ENCODE assay signal across 9 cellular contexts in the genomic region with DNA sequence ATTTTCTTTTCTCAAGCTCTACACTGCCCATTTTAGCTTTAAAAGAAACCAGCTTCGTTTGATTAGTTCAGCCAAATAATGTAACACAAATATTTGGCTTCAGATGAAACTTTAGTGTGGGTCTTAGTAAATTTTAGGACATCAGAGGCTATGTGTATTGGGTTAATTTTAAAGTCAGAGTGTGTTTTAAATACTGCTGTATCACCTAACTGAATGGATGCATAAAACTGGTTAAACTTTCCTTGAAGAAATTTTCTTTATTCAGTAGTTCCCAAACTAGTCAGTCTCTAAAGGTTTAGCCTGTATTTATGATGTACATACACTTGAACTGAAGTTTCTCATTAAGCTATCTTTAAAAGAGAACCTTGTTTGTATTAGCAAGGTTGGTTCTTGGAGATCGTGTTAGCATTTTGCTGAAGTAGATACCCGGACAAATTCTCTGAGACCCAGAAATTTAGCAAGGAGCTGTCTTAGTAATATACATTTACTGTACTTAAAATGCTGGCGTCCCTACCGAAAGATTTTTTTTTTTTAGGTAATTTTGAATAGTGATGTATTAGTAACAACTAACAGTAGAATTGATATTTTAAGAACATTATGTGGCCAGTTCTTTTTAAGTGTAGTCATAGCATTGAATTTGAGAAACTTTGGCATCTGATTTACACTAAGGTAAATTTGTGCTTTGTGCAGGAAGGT. TPM values are rescaled to one million over a fixed set of nuclear protein-coding genes. Genes with fewer than 3 reads are reported as not detected.
DNase-seq lines count a peak whose midpoint lies in the region; ATAC-seq, FAIRE-seq and TF ChIP-seq lines count a peak whose summit lies in the region.
"Had no signal": no experiment of that assay in that cellular context is flagged by ENCODE, and none has a peak within 500 bp of the region (broad histone marks: within the 10 kb centered on the region; RNA-seq: fewer than 3 reads in every experiment).

No MANE protein-coding gene starts in this region.

- H3K36me3 Mint-ChIP-seq in activated naive CD4-positive, alpha-beta T cell treated with anti-CD3 and anti-CD28 coated beads for 36 hours (ENCODE audit: low read depth), result no peaks in the 10 kb centered on the region
- H3K36me3 Mint-ChIP-seq in astrocyte (ENCODE audit: low read depth, unreplicated experiment), result no peaks in the 10 kb centered on the region

- no peaks in the 10 kb centered on the region for H3K9me3 ChIP-seq in astrocyte (ENCODE audit: insufficient read depth, low read depth, low read length)
- no peaks in the 10 kb centered on the region for H3K9me3 ChIP-seq in upper lobe of left lung
- H3K9me3 ChIP-seq: SJSA1 had no signal

- H3K4me1 ChIP-seq in astrocyte (ENCODE audit: insufficient read depth, low read length) (peaks cover 11% of the 10 kb centered on the region), upper lobe of left lung (peaks cover 22 to 34% (median 24%) of the 10 kb centered on the region in 4 donors)

- peak overlapping the region; percentile 77 for H3K4me3 ChIP-seq in astrocyte (ENCODE audit: insufficient read depth, low read depth, low read length)
- H3K4me3 ChIP-seq in upper lobe of left lung, result peak overlapping the region in 3 of 4 donors; percentile 60 to 92 (median 85)

- peak overlapping the region; percentile 96 for H3K4me2 ChIP-seq in astrocyte (ENCODE audit: low read length)

- H3K9ac ChIP-seq in astrocyte (ENCODE audit: low read length), result peak overlapping the region; percentile 89

- no peaks in the 10 kb centered on the region for H3K27me3 ChIP-seq in astrocyte (ENCODE audit: insufficient read depth, low read length)
- H3K27me3 ChIP-seq in upper lobe of left lung, result no peaks in the 10 kb centered on the region
- H3K27me3 ChIP-seq: SJSA1 had no signal

- intact Hi-C loops in activated naive CD4-positive, alpha-beta T cell treated with anti-CD3 and anti-CD28 coated beads for 36 hours (cut with micrococcal nuclease), result loop anchor here (2.0 to 10.0 kb wide), 4 partner anchors 330 to 1830 kb away; partner anchors contain the start of gene TFDP2

- TF ChIP-seq CTCF in astrocyte (IDR thresholded peaks at IDR 0.05; ENCODE audit: insufficient read depth, low read depth, low read length), result no peak
- TF ChIP-seq CTCF in upper lobe of left lung (IDR thresholded peaks at IDR 0.05), result no peak
- TF ChIP-seq CTCF in D721Med (IDR thresholded peaks at IDR 0.05; ENCODE audit: insufficient read depth, missing control alignments), result no peak

- no peak for TF ChIP-seq POLR2A in upper lobe of left lung (IDR thresholded peaks at IDR 0.05)

- ATAC-seq in upper lobe of left lung (ENCODE audit: low FRiP score in 2 of 2), result no peak
- no peak for ATAC-seq in HG02981 (IDR thresholded peaks at IDR 0.05; ENCODE audit: unreplicated experiment)
- ATAC-seq in GM19324 (IDR thresholded peaks at IDR 0.05; ENCODE audit: low FRiP score, unreplicated experiment), result no peak

- peaks cover 59% of the 10 kb centered on the region for H3K79me2 ChIP-seq in astrocyte (ENCODE audit: insufficient read depth, low read length)

- no peak for DNase-seq in activated naive CD4-positive, alpha-beta T cell treated with anti-CD3 and anti-CD28 coated beads for 36 hours
- DNase-seq in activated naive CD4-positive, alpha-beta T cell treated with Interleukin-2 at 50 U/mL for 16 hours, result no peak
- no peak for DNase-seq in astrocyte (ENCODE audit: low read depth)
- peak; percentile 47 for DNase-seq in medulla oblongata (ENCODE audit: extremely low spot score)
- no peak for DNase-seq in upper lobe of left lung
- no peak for DNase-seq in D721Med (ENCODE audit: insufficient read length, low spot score)

- H3K27ac ChIP-seq in astrocyte (ENCODE audit: low read depth, low read length) (no peak overlapping the region), upper lobe of left lung (peak overlapping the region in 3 of 4 donors; percentile 97)
- H3K27ac ChIP-seq: SJSA1 had no signal

- H3K9me3 Mint-ChIP-seq in activated naive CD4-positive, alpha-beta T cell treated with anti-CD3 and anti-CD28 coated beads for 36 hours, result no peaks in the 10 kb centered on the region
- no peaks in the 10 kb centered on the region for H3K9me3 Mint-ChIP-seq in astrocyte (ENCODE audit: unreplicated experiment)

- H3K27me3 Mint-ChIP-seq in activated naive CD4-positive, alpha-beta T cell treated with anti-CD3 and anti-CD28 coated beads for 36 hours (ENCODE audit: low read depth), result peaks cover 3% of the 10 kb centered on the region
- no peaks in the 10 kb centered on the region for H3K27me3 Mint-ChIP-seq in astrocyte (ENCODE audit: low read depth, unreplicated experiment)

- TF ChIP-seq EP300 in upper lobe of left lung (IDR thresholded peaks at IDR 0.05), result no peak

- FAIRE-seq in astrocyte (lab: Jason Lieb, UNC) (no peak), D721Med (lab: Jason Lieb, UNC) (no peak)

- H3K4me3 Mint-ChIP-seq in activated naive CD4-positive, alpha-beta T cell treated with anti-CD3 and anti-CD28 coated beads for 36 hours, result peak overlapping the region; percentile 94
- peak overlapping the region; percentile 97 for H3K4me3 Mint-ChIP-seq in astrocyte (ENCODE audit: unreplicated experiment)

- H3K4me1 Mint-ChIP-seq in activated naive CD4-positive, alpha-beta T cell treated with anti-CD3 and anti-CD28 coated beads for 36 hours (ENCODE audit: low read depth), result peaks cover 31% of the 10 kb centered on the region
- H3K4me1 Mint-ChIP-seq in astrocyte (ENCODE audit: low read depth, unreplicated experiment), result peaks cover 12% of the 10 kb centered on the region

- H3K36me3 ChIP-seq in astrocyte (ENCODE audit: insufficient read depth, low read length), result no peaks in the 10 kb centered on the region
- no peaks in the 10 kb centered on the region for H3K36me3 ChIP-seq in upper lobe of left lung
- H3K36me3 ChIP-seq: SJSA1 had no signal

- no peak overlapping the region for H3K27ac Mint-ChIP-seq in activated naive CD4-positive, alpha-beta T cell treated with anti-CD3 and anti-CD28 coated beads for 36 hours
- H3K27ac Mint-ChIP-seq in astrocyte (ENCODE audit: unreplicated experiment), result no peak overlapping the region

- no peak overlapping the region for H2AFZ ChIP-seq in astrocyte (ENCODE audit: low read depth, low read length)

- 24 to 39% methylated on average over 5 of the region's 5 CpGs for WGBS in upper lobe of left lung, 2 donors

- CTCF ChIA-PET in activated naive CD4-positive, alpha-beta T cell treated with anti-CD3 and anti-CD28 coated beads for 36 hours (lab: Charles Lee), result interaction anchor here (0.6 to 1.4 kb wide), 4 partner anchors 24 to 419 kb away, joined by 3 to 6 read pairs (median 4); no protein-coding TSS in a partner anchor

- H4K20me1 ChIP-seq in astrocyte (ENCODE audit: insufficient read depth, low read length), result peaks cover 10% of the 10 kb centered on the region

RNA-seq across cellular contexts. Expression of gene DIPK2A, which starts 2.7 kb away (rescaled TPM):
- 1 to 10 TPM; 5.6 to 6.3 TPM for total RNA-seq in activated naive CD4-positive, alpha-beta T cell treated with anti-CD3 and anti-CD28 coated beads for 36 hours
- total RNA-seq in astrocyte (11.7 and 19.1 TPM in 2 replicates), upper lobe of left lung (10 to 100 TPM; 15.7 to 73.6 (median 28.0) TPM)
